Comparison of ENCODE assay signal across 1 cellular context in the genomic region with DNA sequence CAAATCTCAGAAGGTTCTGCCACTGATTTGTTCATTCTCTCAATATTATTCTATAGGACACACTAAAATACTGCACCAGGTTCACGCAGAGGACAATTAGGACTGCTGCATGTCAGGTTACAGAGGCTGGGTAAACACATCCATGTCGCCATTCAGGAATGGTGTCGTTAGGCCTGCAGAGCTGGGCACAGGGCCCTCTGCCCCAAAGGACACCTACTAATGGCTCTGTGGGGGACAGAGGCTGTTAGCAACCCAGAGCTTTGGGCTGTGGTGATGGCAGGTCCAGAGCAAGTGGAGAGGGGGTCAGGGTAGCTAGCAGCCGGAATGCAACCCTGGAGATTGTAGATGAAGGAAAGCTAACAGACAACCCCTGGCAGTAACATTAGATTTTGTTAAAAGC.
A peak's percentile ranks its signal among the peaks of the same experiment; 100 is the strongest.
TF ChIP-seq lines count a peak whose summit lies in the region.

No MANE protein-coding gene starts in this region.

TF ChIP-seq in K562, 482 proteins besides CTCF, POLR2A, EP300 and RAD21:
- TF ChIP-seq ZNF24 (IDR thresholded peaks at IDR 0.05) (no peak), SIN3B (IDR thresholded peaks at IDR 0.05; ENCODE audit: low read depth) (no peak), HDAC8 (tag; IDR thresholded peaks at IDR 0.05) (0 out of 2 replicates have a peak, but pooled peaks have one; percentile 7), SMARCB1 (IDR thresholded peaks at IDR 0.05; ENCODE audit: insufficient read length, low read depth) (no peak)
